In genomic region chr12:93972411-93973208, GRCh38 we compare ENCODE assay signal across 17 cellular contexts.
DNase-seq lines count a peak whose midpoint lies in the region; ATAC-seq and TF ChIP-seq lines count a peak whose summit lies in the region.
"Had no signal": no experiment of that assay in that cellular context is flagged by ENCODE, and none has a peak within 500 bp of the region (broad histone marks: within the 10 kb centered on the region; RNA-seq: fewer than 3 reads in every experiment).

No MANE protein-coding gene starts in this region.

- no peaks in the 10 kb centered on the region for H3K9me3 Mint-ChIP-seq in activated T-cell treated with anti-CD3 and anti-CD28 coated beads, Interleukin-2, amount 50 U/mL, for 24 hours
- H3K9me3 Mint-ChIP-seq: T-cell had no signal

- H3K27ac Mint-ChIP-seq in activated T-cell treated with anti-CD3 and anti-CD28 coated beads, Interleukin-2, amount 50 U/mL, for 24 hours, result no peak overlapping the region
- H3K27ac Mint-ChIP-seq: T-cell had no signal

- ATAC-seq in foreskin keratinocyte (peak; percentile 31), gastrocnemius medialis (peak; percentile 12 to 30)
- ATAC-seq: K562, T-cell had no signal

- no peak overlapping the region for H3K4me3 ChIP-seq in gastrocnemius medialis
- H3K4me3 ChIP-seq: BLaER1 treated with 17β-estradiol and CSF1 and Interleukin-3, amounts not matched to agents 10 nM and 100 nM; K562; PC-9 had no signal

- H3K36me3 ChIP-seq in gastrocnemius medialis, result no peaks in the 10 kb centered on the region
- H3K36me3 ChIP-seq: BLaER1 treated with 17β-estradiol and CSF1 and Interleukin-3, amounts not matched to agents 10 nM and 100 nM had no signal

- H3K27ac ChIP-seq in foreskin keratinocyte (no peak overlapping the region), gastrocnemius medialis (peak overlapping the region in 1 of 4 donors; percentile 45)
- H3K27ac ChIP-seq: BLaER1 treated with 17β-estradiol and CSF1 and Interleukin-3, amounts not matched to agents 10 nM and 100 nM; PC-9 had no signal

- no peak overlapping the region for H3K4me3 Mint-ChIP-seq in activated T-cell treated with anti-CD3 and anti-CD28 coated beads, Interleukin-2, amount 50 U/mL, for 24 hours
- H3K4me3 Mint-ChIP-seq: T-cell had no signal

- intact Hi-C loops in gastrocnemius medialis (cut with DNase I; ENCODE audit: low total_unique reads), result loop anchor here (5.0 to 10.0 kb wide), 2 partner anchors 160 to 468 kb away; no protein-coding TSS in a partner anchor

- no peaks in the 10 kb centered on the region for H3K9me3 ChIP-seq in gastrocnemius medialis

- no peaks in the 10 kb centered on the region for H3K36me3 Mint-ChIP-seq in activated T-cell treated with anti-CD3 and anti-CD28 coated beads, Interleukin-2, amount 50 U/mL, for 24 hours (ENCODE audit: low read depth)
- H3K36me3 Mint-ChIP-seq: T-cell had no signal

- no peaks in the 10 kb centered on the region for H3K4me1 Mint-ChIP-seq in activated T-cell treated with anti-CD3 and anti-CD28 coated beads, Interleukin-2, amount 50 U/mL, for 24 hours (ENCODE audit: low read depth)

- no peak for TF ChIP-seq POLR2A in gastrocnemius medialis (IDR thresholded peaks at IDR 0.05)

- H3K27me3 Mint-ChIP-seq in activated T-cell treated with anti-CD3 and anti-CD28 coated beads, Interleukin-2, amount 50 U/mL, for 24 hours, result peaks cover 6% of the 10 kb centered on the region

- TF ChIP-seq CTCF in foreskin keratinocyte (conservative IDR thresholded peaks at IDR 0.05), result no peak
- TF ChIP-seq CTCF in gastrocnemius medialis (IDR thresholded peaks at IDR 0.05 in 4 of 5, conservative IDR thresholded peaks at IDR 0.05 in 1 of 5), result no peak

- peak; percentile 76 for DNase-seq in EL
- DNase-seq in amniotic stem cell (lab: John Stamatoyannopoulos, UW), result peak; percentile 13
- DNase-seq in foreskin keratinocyte, result peak in 1 of 2 donors; percentile 43
- DNase-seq in gastrocnemius medialis, result no peak
- DNase-seq in activated effector memory CD4-positive, alpha-beta T cell treated with Interleukin-2 at 50 U/mL for 16 hours, result no peak
- DNase-seq in NCI-H2029 treated with DMSO at 0.1 percent for 48 hours (lab: John Stamatoyannopoulos, UW), result no peak
- no peak for DNase-seq in HUDEP-2 (lab: John Stamatoyannopoulos, UW; ENCODE audit: unreplicated experiment in 76 of 76)
- no peak for DNase-seq in activated T-cell treated with anti-CD3 and anti-CD28 coated beads, Interleukin-2, amount 50 U/mL, for 24 hours
- DNase-seq: activated naive CD4-positive, alpha-beta T cell treated with anti-CD3 and anti-CD28 coated beads, Interleukin-2, amount 50 U/mL, for 16 hours; DMS79 treated with DMSO at 0.1 percent for 48 hours; NCI-H146; NCI-H524 treated with DMSO at 0.1 percent for 48 hours; nucleus accumbens; PC-9; T-cell had no signal

- H3K4me1 ChIP-seq in foreskin keratinocyte (peaks cover 9% of the 10 kb centered on the region), gastrocnemius medialis (peaks cover 26 to 32% of the 10 kb centered on the region in 2 donors)

- in situ Hi-C loops in gastrocnemius medialis (cut with MboI; ENCODE audit: low sequenced_read_pairs in 4 of 4), result loop anchor here in 1 of 4 donors (10.0 kb wide), 1 partner anchor 408 kb away; no protein-coding TSS in a partner anchor

- no peaks in the 10 kb centered on the region for H3K27me3 ChIP-seq in foreskin keratinocyte
- no peaks in the 10 kb centered on the region for H3K27me3 ChIP-seq in gastrocnemius medialis
- H3K27me3 ChIP-seq: BLaER1 treated with 17β-estradiol and CSF1 and Interleukin-3, amounts not matched to agents 10 nM and 100 nM had no signal

Comparison
In these comparisons a context has a peak if more than half of its experiments do, and no peak if none do; other contexts are left out.
1. DNase-seq: peak in EL (single experiment) and amniotic stem cell (single experiment); none in gastrocnemius medialis (0 of 2), activated effector memory CD4-positive, alpha-beta T cell treated with Interleukin-2 at 50 U/mL for 16 hours (single experiment), NCI-H2029 treated with DMSO at 0.1 percent for 48 hours (single experiment), HUDEP-2 (0 of 76) and activated T-cell treated with anti-CD3 and anti-CD28 coated beads, Interleukin-2, amount 50 U/mL, for 24 hours (single experiment).